16 cellular contexts compared by ENCODE assay signal in the genomic region with DNA sequence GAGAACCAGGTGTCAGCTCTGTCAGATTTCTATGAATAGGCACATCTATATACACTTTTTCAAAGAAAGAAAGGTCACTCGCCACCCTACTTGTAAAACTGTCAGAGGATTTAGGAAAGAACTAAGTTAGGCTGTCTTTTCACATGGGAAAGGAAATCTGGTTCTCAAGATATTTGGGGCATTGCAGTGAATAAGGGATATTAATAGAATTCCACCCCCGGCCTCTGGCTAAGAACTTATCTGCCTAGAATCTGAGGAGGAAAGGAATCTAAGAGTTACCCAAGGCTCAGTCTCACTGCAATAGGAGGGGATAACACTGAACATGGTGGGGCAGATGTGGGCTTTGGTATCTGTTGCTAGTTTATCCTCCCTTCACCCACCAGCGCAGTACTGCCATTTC.
"Had no signal": no experiment of that assay in that cellular context is flagged by ENCODE, and none has a peak within 500 bp of the region (broad histone marks: within the 10 kb centered on the region; RNA-seq: fewer than 3 reads in every experiment).

No MANE protein-coding gene starts in this region.

- H3K27ac Mint-ChIP-seq: dendritic cell treated with granulocyte-macrophage colony-stimulating factor and Interleukin-4, amounts not matched to agents 40 ng/mL and 50 ng/mL, for 4 days; immature natural killer cell; mesothelial cell of epicardium had no signal

- H3K27me3 ChIP-seq: colonic mucosa, esophagus muscularis mucosa, foreskin keratinocyte had no signal

- DNase-seq: cortex of kidney; effector CD4-positive, alpha-beta T cell; effector memory CD4-positive, alpha-beta T cell; immature natural killer cell; kidney; lower lobe of right lung; naive B cell had no signal

- ATAC-seq: gastroesophageal sphincter had no signal

- H3K36me3 Mint-ChIP-seq: immature natural killer cell, mesothelial cell of epicardium, naive B cell had no signal

- H3K4me2 ChIP-seq: hepatocyte had no signal

- H3K27ac ChIP-seq: colonic mucosa, esophagus muscularis mucosa, foreskin keratinocyte, gastroesophageal sphincter, heart left ventricle, hepatocyte, lower lobe of right lung had no signal

- H3K9me3 Mint-ChIP-seq: dendritic cell treated with granulocyte-macrophage colony-stimulating factor and Interleukin-4, amounts not matched to agents 40 ng/mL and 50 ng/mL, for 4 days; mesothelial cell of epicardium; naive B cell had no signal

- H3K9me3 ChIP-seq: colonic mucosa, esophagus muscularis mucosa, gastroesophageal sphincter, heart left ventricle, lower lobe of right lung, mucosa of descending colon had no signal

- H3K4me3 Mint-ChIP-seq: dendritic cell treated with granulocyte-macrophage colony-stimulating factor and Interleukin-4, amounts not matched to agents 40 ng/mL and 50 ng/mL, for 4 days; immature natural killer cell; mesothelial cell of epicardium; naive B cell had no signal

- H3K36me3 ChIP-seq: colonic mucosa, esophagus muscularis mucosa, gastroesophageal sphincter, heart left ventricle, lower lobe of right lung had no signal

- H3K4me1 Mint-ChIP-seq: immature natural killer cell, mesothelial cell of epicardium, naive B cell had no signal

- H3K4me3 ChIP-seq: colonic mucosa, esophagus muscularis mucosa, gastroesophageal sphincter, heart left ventricle, hepatocyte, lower lobe of right lung, mucosa of descending colon had no signal

- H3K79me2 ChIP-seq: hepatocyte had no signal

- H3K27me3 Mint-ChIP-seq: dendritic cell treated with granulocyte-macrophage colony-stimulating factor and Interleukin-4, amounts not matched to agents 40 ng/mL and 50 ng/mL, for 4 days had no signal

- H3K4me1 ChIP-seq: colonic mucosa, esophagus muscularis mucosa, foreskin keratinocyte, gastroesophageal sphincter, heart left ventricle, lower lobe of right lung had no signal

- H2AFZ ChIP-seq: hepatocyte had no signal
